Comparison of ENCODE assay signal across 18 cellular contexts in the genomic region with DNA sequence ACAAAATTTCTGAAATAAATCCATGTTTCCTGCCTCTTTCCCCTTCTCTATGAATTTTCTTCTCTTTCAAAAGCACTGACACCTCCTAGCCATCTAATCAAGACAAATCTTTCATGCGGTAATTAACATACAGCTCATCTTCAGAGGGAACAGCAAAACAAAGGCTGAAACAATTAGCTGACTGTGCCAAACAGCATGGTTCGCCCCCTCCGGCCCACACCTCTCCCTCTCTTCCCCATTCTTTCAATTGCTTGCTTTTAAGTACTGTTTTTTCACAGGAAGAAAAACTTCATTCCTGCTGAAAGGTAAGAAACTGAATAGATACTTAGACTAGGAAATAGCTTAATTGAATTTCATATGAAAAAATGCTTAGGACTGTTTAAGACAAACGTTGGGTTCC.
"Had no signal": no experiment of that assay in that cellular context is flagged by ENCODE, and none has a peak within 500 bp of the region (broad histone marks: within the 10 kb centered on the region; RNA-seq: fewer than 3 reads in every experiment).

No MANE protein-coding gene starts in this region.

- H3K27ac ChIP-seq: left ventricle myocardium inferior, psoas muscle, skin epidermis, transverse colon, uterus had no signal

- DNase-seq: activated B cell treated with CpG ODN at 0.5 μM for 24 hours; activated CD4-positive, alpha-beta T cell treated with anti-CD3 and anti-CD28 coated beads for 4 hours; activated CD8-positive, alpha-beta T cell treated with anti-CD3 and anti-CD28 coated beads for 36 hours; activated naive CD4-positive, alpha-beta T cell treated with Interleukin-2 at 50 U/mL for 16 hours; activated naive CD8-positive, alpha-beta T cell treated with anti-CD3 and anti-CD28 coated beads, Interleukin-2, amount 10 ng/mL, durations not matched to agents 7 days and 5 days; activated T-cell treated with anti-CD3 and anti-CD28 coated beads, Interleukin-2, amount 50 U/mL, for 1 hour; amygdala; effector memory CD8-positive, alpha-beta T cell; kidney glomerular epithelial cell; left ventricle myocardium inferior; mammary epithelial cell; psoas muscle; right cardiac atrium; transverse colon; uterus had no signal

- ATAC-seq: activated CD8-positive, alpha-beta T cell treated with anti-CD3 and anti-CD28 coated beads for 36 hours; effector memory CD8-positive, alpha-beta T cell; psoas muscle; right cardiac atrium had no signal

- H3K27me3 ChIP-seq: transverse colon, uterus had no signal

- H3K4me3 Mint-ChIP-seq: activated B cell treated with CpG ODN at 0.5 μM for 24 hours; activated CD8-positive, alpha-beta T cell treated with anti-CD3 and anti-CD28 coated beads for 36 hours; activated naive CD8-positive, alpha-beta T cell treated with anti-CD3 and anti-CD28 coated beads, Interleukin-2, amount 10 ng/mL, durations not matched to agents 7 days and 5 days; effector memory CD8-positive, alpha-beta T cell; stimulated activated naive CD8-positive, alpha-beta T cell treated with anti-CD3 and anti-CD28 coated beads, Interleukin-15, Interleukin-2, amounts not matched to agents 100 ng/mL and 50 ng/mL, for 24 hours had no signal

- H3K9me3 ChIP-seq: left ventricle myocardium inferior, psoas muscle, transverse colon, uterus had no signal

- H3K36me3 Mint-ChIP-seq: activated naive CD8-positive, alpha-beta T cell treated with anti-CD3 and anti-CD28 coated beads, Interleukin-2, amount 10 ng/mL, durations not matched to agents 7 days and 5 days had no signal

- H3K4me3 ChIP-seq: left ventricle myocardium inferior, psoas muscle, skin epidermis, transverse colon, uterus had no signal

- H3K4me1 ChIP-seq: left ventricle myocardium inferior, psoas muscle, transverse colon, uterus had no signal

- H3K27me3 Mint-ChIP-seq: effector memory CD8-positive, alpha-beta T cell; stimulated activated naive CD8-positive, alpha-beta T cell treated with anti-CD3 and anti-CD28 coated beads, Interleukin-15, Interleukin-2, amounts not matched to agents 100 ng/mL and 50 ng/mL, for 24 hours had no signal

- H3K4me1 Mint-ChIP-seq: activated B cell treated with CpG ODN at 0.5 μM for 24 hours; activated naive CD8-positive, alpha-beta T cell treated with anti-CD3 and anti-CD28 coated beads, Interleukin-2, amount 10 ng/mL, durations not matched to agents 7 days and 5 days had no signal

- H3K36me3 ChIP-seq: left ventricle myocardium inferior, transverse colon, uterus had no signal

- H3K27ac Mint-ChIP-seq: activated B cell treated with CpG ODN at 0.5 μM for 24 hours; activated CD8-positive, alpha-beta T cell treated with anti-CD3 and anti-CD28 coated beads for 36 hours; activated naive CD8-positive, alpha-beta T cell treated with anti-CD3 and anti-CD28 coated beads, Interleukin-2, amount 10 ng/mL, durations not matched to agents 7 days and 5 days; activated T-helper 2 cell treated with anti-CD3 and anti-CD28 coated beads, Interferon-gamma antibody, Interleukin-2, Interleukin-4, amounts not matched to agents 10 μg/mL and 5 μg/mL and 100 μg/mL, durations not matched to agents 14 hours and 24 hours and 36 hours; effector memory CD8-positive, alpha-beta T cell; stimulated activated naive CD8-positive, alpha-beta T cell treated with anti-CD3 and anti-CD28 coated beads, Interleukin-15, Interleukin-2, amounts not matched to agents 100 ng/mL and 50 ng/mL, for 24 hours had no signal

- H3K9me3 Mint-ChIP-seq: activated B cell treated with CpG ODN at 0.5 μM for 24 hours; activated CD8-positive, alpha-beta T cell treated with anti-CD3 and anti-CD28 coated beads for 36 hours; activated naive CD8-positive, alpha-beta T cell treated with anti-CD3 and anti-CD28 coated beads, Interleukin-2, amount 10 ng/mL, durations not matched to agents 7 days and 5 days; activated T-helper 2 cell treated with anti-CD3 and anti-CD28 coated beads, Interferon-gamma antibody, Interleukin-2, Interleukin-4, amounts not matched to agents 10 μg/mL and 5 μg/mL and 100 μg/mL, durations not matched to agents 14 hours and 24 hours and 36 hours; stimulated activated naive CD8-positive, alpha-beta T cell treated with anti-CD3 and anti-CD28 coated beads, Interleukin-15, Interleukin-2, amounts not matched to agents 100 ng/mL and 50 ng/mL, for 24 hours had no signal
